In genomic region chr14:102304611-102305506, GRCh38 we compare ENCODE assay signal across 8 cellular contexts. TPM values are rescaled to one million over a fixed set of nuclear protein-coding genes. Genes with fewer than 3 reads are reported as not detected.
A peak's percentile ranks its signal among the peaks of the same experiment; 100 is the strongest.
DNase-seq lines count a peak whose midpoint lies in the region; ATAC-seq and FAIRE-seq lines count a peak whose summit lies in the region.

Gene MOK, minus strand, starts transcription at chr14:102305164. Its CDS starts 196 bp downstream, at chr14:102304968.

- peak; percentile 98 for DNase-seq in COLO668 (lab: John Stamatoyannopoulos, UW; ENCODE audit: unreplicated experiment)
- peak; percentile 99 for DNase-seq in HTR-8/SVneo (ENCODE audit: insufficient read length, low spot score)
- peak; percentile 93 for DNase-seq in NOMO-1 treated with DMSO at 0.1 percent for 48 hours (lab: John Stamatoyannopoulos, UW; ENCODE audit: unreplicated experiment)
- DNase-seq in activated CD8-positive, alpha-beta memory T cell treated with anti-CD3 and anti-CD28 coated beads, Interleukin-2, amount 10 ng/mL, durations not matched to agents 7 days and 5 days = peak; percentile 98
- peak; percentile 97 to 98 (median 98) for DNase-seq in effector memory CD8-positive, alpha-beta T cell
- peak; percentile 98 for DNase-seq in memory B cell (ENCODE audit: low spot score in 2 of 2)
- peak; percentile 95 for DNase-seq in stimulated activated CD8-positive, alpha-beta memory T cell treated with anti-CD3 and anti-CD28 coated beads, Interleukin-12 subunit alpha, Interleukin-12 subunit beta, amount 100 ng/mL, for 1 hour (ENCODE audit: low read depth)

- peak within 1 kb of the TSS; percentile 87 for H3K27ac Mint-ChIP-seq in activated CD8-positive, alpha-beta memory T cell treated with anti-CD3 and anti-CD28 coated beads, Interleukin-2, amount 10 ng/mL, durations not matched to agents 7 days and 5 days
- peak within 1 kb of the TSS; percentile 97 to 99 for H3K27ac Mint-ChIP-seq in effector memory CD8-positive, alpha-beta T cell
- H3K27ac Mint-ChIP-seq in memory B cell = peak within 1 kb of the TSS; percentile 98

- FAIRE-seq in HTR-8/SVneo (lab: Jason Lieb, UNC) = peak; percentile 98

- CTCF ChIA-PET in activated CD8-positive, alpha-beta memory T cell treated with anti-CD3 and anti-CD28 coated beads, Interleukin-2, amount 10 ng/mL, durations not matched to agents 7 days and 5 days (lab: Charles Lee) = interaction anchor here (0.5 to 4.1 kb wide), 6 partner anchors 10 to 289 kb away, joined by 3 to 63 read pairs (median 4); no protein-coding TSS in a partner anchor

- no peaks in the 10 kb centered on the region for H3K36me3 Mint-ChIP-seq in activated CD8-positive, alpha-beta memory T cell treated with anti-CD3 and anti-CD28 coated beads, Interleukin-2, amount 10 ng/mL, durations not matched to agents 7 days and 5 days
- H3K36me3 Mint-ChIP-seq in effector memory CD8-positive, alpha-beta T cell (ENCODE audit: insufficient read depth) = peaks cover 20% of the 10 kb centered on the region
- H3K36me3 Mint-ChIP-seq in memory B cell = no peaks in the 10 kb centered on the region

- peaks cover 8% of the 10 kb centered on the region for H3K27me3 Mint-ChIP-seq in activated CD8-positive, alpha-beta memory T cell treated with anti-CD3 and anti-CD28 coated beads, Interleukin-2, amount 10 ng/mL, durations not matched to agents 7 days and 5 days
- peaks cover 0 to 8% of the 10 kb centered on the region in 2 donors for H3K27me3 Mint-ChIP-seq in effector memory CD8-positive, alpha-beta T cell
- H3K27me3 Mint-ChIP-seq in memory B cell = no peaks in the 10 kb centered on the region

- peak within 1 kb of the TSS; percentile 89 for H3K4me3 Mint-ChIP-seq in activated CD8-positive, alpha-beta memory T cell treated with anti-CD3 and anti-CD28 coated beads, Interleukin-2, amount 10 ng/mL, durations not matched to agents 7 days and 5 days
- peak within 1 kb of the TSS; percentile 95 to 96 for H3K4me3 Mint-ChIP-seq in effector memory CD8-positive, alpha-beta T cell
- peak within 1 kb of the TSS; percentile 96 for H3K4me3 Mint-ChIP-seq in memory B cell

- H3K9me3 Mint-ChIP-seq in activated CD8-positive, alpha-beta memory T cell treated with anti-CD3 and anti-CD28 coated beads, Interleukin-2, amount 10 ng/mL, durations not matched to agents 7 days and 5 days (ENCODE audit: low read depth) = no peaks in the 10 kb centered on the region
- no peaks in the 10 kb centered on the region for H3K9me3 Mint-ChIP-seq in effector memory CD8-positive, alpha-beta T cell
- no peaks in the 10 kb centered on the region for H3K9me3 Mint-ChIP-seq in memory B cell

- H3K4me1 Mint-ChIP-seq in activated CD8-positive, alpha-beta memory T cell treated with anti-CD3 and anti-CD28 coated beads, Interleukin-2, amount 10 ng/mL, durations not matched to agents 7 days and 5 days = peaks cover 11% of the 10 kb centered on the region
- peaks cover 4 to 12% of the 10 kb centered on the region in 2 donors for H3K4me1 Mint-ChIP-seq in effector memory CD8-positive, alpha-beta T cell (ENCODE audit: low read depth in 2 of 2)
- peaks cover 7% of the 10 kb centered on the region for H3K4me1 Mint-ChIP-seq in memory B cell

- ATAC-seq in GM21390 (IDR thresholded peaks at IDR 0.05; ENCODE audit: unreplicated experiment) (peak; percentile 93), memory B cell (ENCODE audit: low read depth) (peak; percentile 96)
- ATAC-seq in activated CD8-positive, alpha-beta memory T cell treated with anti-CD3 and anti-CD28 coated beads, Interleukin-2, amount 10 ng/mL, durations not matched to agents 7 days and 5 days = peak; percentile 95
- ATAC-seq in effector memory CD8-positive, alpha-beta T cell (replicated peaks) = peak; percentile 91

RNA-seq across cellular contexts. Expression of gene MOK, which starts in this region (rescaled TPM):
- 1 to 10 TPM; 3.2 to 3.6 TPM for total RNA-seq in activated CD8-positive, alpha-beta memory T cell treated with anti-CD3 and anti-CD28 coated beads, Interleukin-2, amount 10 ng/mL, durations not matched to agents 7 days and 5 days

Comparison
In these comparisons a context has a peak if more than half of its experiments do, and no peak if none do; other contexts are left out.
1. Peak in every context shown above with its lines: DNase-seq and ATAC-seq.